In genomic region chr10:34726862-34727261, GRCh38 we compare ENCODE assay signal across 17 cellular contexts.
DNase-seq lines count a peak whose midpoint lies in the region; ATAC-seq and TF ChIP-seq lines count a peak whose summit lies in the region.
"Had no signal": no experiment of that assay in that cellular context is flagged by ENCODE, and none has a peak within 500 bp of the region (broad histone marks: within the 10 kb centered on the region; RNA-seq: fewer than 3 reads in every experiment).

No MANE protein-coding gene starts in this region.

- H3K4me1 ChIP-seq in trophoblast cell (ENCODE audit: control insufficient read depth in 1 of 2, insufficient read depth in 2 of 2, low read length in 2 of 2): peaks cover 0 to 3% of the 10 kb centered on the region in 2 experiments

- no peak for ATAC-seq in activated T-helper 17 cell treated with anti-CD3 and anti-CD28 coated beads, Interleukin-2, amount 50 U/mL, for 72 hours (replicated peaks)

- no peak overlapping the region for H2BK12ac ChIP-seq in trophoblast cell (ENCODE audit: low read length)

- no peak overlapping the region for H3K27ac Mint-ChIP-seq in activated T-helper 17 cell treated with anti-CD3 and anti-CD28 coated beads, Interleukin-2, amount 50 U/mL, for 72 hours
- H3K27ac Mint-ChIP-seq: CD4-positive, alpha-beta memory T cell had no signal

- TF ChIP-seq CTCF in NB4 (IDR thresholded peaks at IDR 0.05; ENCODE audit: low read depth, low read length) (no peak), epithelial cell of proximal tubule (conservative IDR thresholded peaks at IDR 0.05; ENCODE audit: low read depth, low read length) (no peak)

- H3K9me3 ChIP-seq in trophoblast cell (ENCODE audit: insufficient read depth, low read depth, low read length): no peaks in the 10 kb centered on the region
- H3K9me3 ChIP-seq: SJSA1 had no signal

- no peak overlapping the region for H2AK5ac ChIP-seq in trophoblast cell (ENCODE audit: low read length)

- H3K14ac ChIP-seq in trophoblast cell (ENCODE audit: low read length): no peak overlapping the region

- H3K4ac ChIP-seq in trophoblast cell (ENCODE audit: low read depth, low read length): peak overlapping the region; percentile 15

- no peak overlapping the region for H2BK5ac ChIP-seq in trophoblast cell (ENCODE audit: low read depth, low read length, poor library complexity)

- no peaks in the 10 kb centered on the region for H3K4me1 Mint-ChIP-seq in activated T-helper 17 cell treated with anti-CD3 and anti-CD28 coated beads, Interleukin-2, amount 50 U/mL, for 72 hours
- H3K4me1 Mint-ChIP-seq: CD4-positive, alpha-beta memory T cell had no signal

- H3K27me3 ChIP-seq in trophoblast cell (ENCODE audit: insufficient read depth, low read length): no peaks in the 10 kb centered on the region
- H3K27me3 ChIP-seq: SJSA1 had no signal

- H3K4me2 ChIP-seq in trophoblast cell (ENCODE audit: low read length): no peak overlapping the region

- H4K12ac ChIP-seq in trophoblast cell (ENCODE audit: low read depth, low read length): no peak overlapping the region

- H3K36me3 Mint-ChIP-seq in activated T-helper 17 cell treated with anti-CD3 and anti-CD28 coated beads, Interleukin-2, amount 50 U/mL, for 72 hours (ENCODE audit: low read depth): no peaks in the 10 kb centered on the region
- H3K36me3 Mint-ChIP-seq: CD4-positive, alpha-beta memory T cell had no signal

- no peak for TF ChIP-seq POLR2A in NB4 (IDR thresholded peaks at IDR 0.05; ENCODE audit: extremely low read depth, insufficient read length)

- no peak overlapping the region for H2BK120ac ChIP-seq in trophoblast cell (ENCODE audit: insufficient read depth, low read length, poor library complexity)

- no peak overlapping the region for H3K23ac ChIP-seq in trophoblast cell (ENCODE audit: low read length)

- H3K9me3 Mint-ChIP-seq in activated T-helper 17 cell treated with anti-CD3 and anti-CD28 coated beads, Interleukin-2, amount 50 U/mL, for 72 hours: no peaks in the 10 kb centered on the region
- H3K9me3 Mint-ChIP-seq: CD4-positive, alpha-beta memory T cell had no signal

- no peak overlapping the region for H4K8ac ChIP-seq in trophoblast cell (ENCODE audit: low read depth, low read length)

- H3K4me3 Mint-ChIP-seq in activated T-helper 17 cell treated with anti-CD3 and anti-CD28 coated beads, Interleukin-2, amount 50 U/mL, for 72 hours: no peak overlapping the region
- H3K4me3 Mint-ChIP-seq: CD4-positive, alpha-beta memory T cell had no signal

- H2AFZ ChIP-seq in trophoblast cell (ENCODE audit: insufficient read depth, low read length, poor library complexity): no peak overlapping the region

- H3K4me3 ChIP-seq in NB4 (ENCODE audit: low read depth, low read length) (no peak overlapping the region), epithelial cell of proximal tubule (ENCODE audit: low read depth, low read length) (peak overlapping the region; percentile 6), trophoblast cell (ENCODE audit: low read depth, low read length) (no peak overlapping the region)
- H3K4me3 ChIP-seq: SJSA1 had no signal

- peak; percentile 59 for DNase-seq in NCI-H2171 treated with DMSO at 0.1 percent for 48 hours (lab: John Stamatoyannopoulos, UW)
- no peak for DNase-seq in NCI-H2171 (lab: John Stamatoyannopoulos, UW)
- DNase-seq in NB4 (ENCODE audit: low read depth): peak; percentile 20
- no peak for DNase-seq in epithelial cell of proximal tubule (ENCODE audit: low read depth)
- no peak for DNase-seq in trophoblast cell
- DNase-seq in GM19238 (ENCODE audit: insufficient read length, low spot score): no peak
- DNase-seq in NCI-H345 treated with DMSO at 0.1 percent for 48 hours (lab: John Stamatoyannopoulos, UW; ENCODE audit: unreplicated experiment): no peak
- DNase-seq: 8988T; CD4-positive, alpha-beta memory T cell; NCI-H1092; NCI-H146; NCI-H2081; NCI-H526 treated with DMSO at 0.1 percent for 48 hours; OCI-M1; SW 1271 had no signal

- no peaks in the 10 kb centered on the region for H3K79me1 ChIP-seq in trophoblast cell (ENCODE audit: low read length)

- no peak overlapping the region for H4K91ac ChIP-seq in trophoblast cell (ENCODE audit: low read depth, low read length)

- no peak overlapping the region for H3K9ac ChIP-seq in trophoblast cell (ENCODE audit: low read length)

- no peaks in the 10 kb centered on the region for H3K79me2 ChIP-seq in trophoblast cell (ENCODE audit: control insufficient read depth, insufficient read depth, low read length, poor library complexity)

- no peak overlapping the region for H3K18ac ChIP-seq in trophoblast cell (ENCODE audit: low read length)

- no peak overlapping the region for H3K27ac ChIP-seq in trophoblast cell (ENCODE audit: low read depth, low read length)
- H3K27ac ChIP-seq: SJSA1 had no signal

- H3K36me3 ChIP-seq in trophoblast cell (ENCODE audit: control insufficient read depth in 1 of 2, insufficient read depth in 2 of 2, low read length in 2 of 2): peaks cover 0 to 1% of the 10 kb centered on the region in 2 experiments
- H3K36me3 ChIP-seq: SJSA1 had no signal

- H3K27me3 Mint-ChIP-seq in activated T-helper 17 cell treated with anti-CD3 and anti-CD28 coated beads, Interleukin-2, amount 50 U/mL, for 72 hours: peaks cover 4% of the 10 kb centered on the region

Comparison
In these comparisons a context has a peak if more than half of its experiments do, and no peak if none do; other contexts are left out.
1. DNase-seq: peak in NCI-H2171 treated with DMSO at 0.1 percent for 48 hours (single experiment) and NB4 (single experiment); none in NCI-H2171 (single experiment), epithelial cell of proximal tubule (single experiment), trophoblast cell (0 of 2), GM19238 (single experiment) and NCI-H345 treated with DMSO at 0.1 percent for 48 hours (single experiment).